ENCODE assay signal across 1 cellular context in genomic region chr11:110355011-110355744, GRCh38.
A peak's percentile ranks its signal among the peaks of the same experiment; 100 is the strongest.
TF ChIP-seq lines count a peak whose summit lies in the region.

No MANE protein-coding gene starts in this region.

TF ChIP-seq in GM12878, 131 proteins besides CTCF, POLR2A, EP300 and RAD21:
- TF ChIP-seq EGR1 (IDR thresholded peaks at IDR 0.05; ENCODE audit: borderline replicate concordance in 1 of 2, low read depth in 2 of 2, low read length in 2 of 2): no peak
- peak; percentile 90 for TF ChIP-seq ZNF24 (IDR thresholded peaks at IDR 0.05)
